ENCODE assay signal across 16 cellular contexts in the genomic region with DNA sequence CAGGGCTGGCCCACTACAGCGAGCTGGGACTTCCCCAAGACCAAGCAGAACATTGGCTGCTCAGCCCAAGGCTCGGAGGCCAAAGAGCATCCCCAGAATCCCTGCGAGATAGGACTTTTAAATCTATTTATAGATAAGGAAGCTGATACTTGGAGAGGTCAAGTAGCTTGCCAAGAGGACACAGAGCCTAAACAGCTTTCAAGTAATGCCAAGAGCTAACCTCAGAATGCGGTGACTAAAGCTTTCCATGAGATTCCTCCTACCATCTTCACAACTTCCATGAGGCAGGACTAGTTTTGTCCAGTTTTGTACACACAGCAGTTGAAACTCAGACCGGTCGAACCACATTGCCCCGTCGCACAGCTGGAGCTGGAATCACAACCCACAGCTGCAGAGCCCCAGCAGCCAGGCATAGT.
A peak's percentile ranks its signal among the peaks of the same experiment; 100 is the strongest.
DNase-seq lines count a peak whose midpoint lies in the region; ATAC-seq, FAIRE-seq and TF ChIP-seq lines count a peak whose summit lies in the region.
"Had no signal": no experiment of that assay in that cellular context is flagged by ENCODE, and none has a peak within 500 bp of the region (broad histone marks: within the 10 kb centered on the region; RNA-seq: fewer than 3 reads in every experiment).

No MANE protein-coding gene starts in this region.

- H3K4me1 Mint-ChIP-seq in activated CD4-positive, alpha-beta memory T cell treated with anti-CD3 and anti-CD28 coated beads for 36 hours (ENCODE audit: low read depth) = no peaks in the 10 kb centered on the region
- H3K4me1 Mint-ChIP-seq in glutamatergic neuron (ENCODE audit: low read depth, unreplicated experiment) = peaks cover 9% of the 10 kb centered on the region

- peaks cover 1% of the 10 kb centered on the region for H3K27me3 Mint-ChIP-seq in activated CD4-positive, alpha-beta memory T cell treated with anti-CD3 and anti-CD28 coated beads for 36 hours
- H3K27me3 Mint-ChIP-seq in glutamatergic neuron (ENCODE audit: unreplicated experiment) = peaks cover 5% of the 10 kb centered on the region

- DNase-seq in AG08396 (ENCODE audit: low spot score) = peak; percentile 83
- DNase-seq in HS-5 (ENCODE audit: low read depth) = peak; percentile 26
- peak; percentile 71 for DNase-seq in brain microvascular endothelial cell
- DNase-seq in kidney = peak; percentile 81
- DNase-seq in activated CD4-positive, alpha-beta memory T cell treated with anti-CD3 and anti-CD28 coated beads for 36 hours = no peak
- no peak for DNase-seq in NCI-H82 (lab: John Stamatoyannopoulos, UW)
- DNase-seq in glutamatergic neuron = no peak
- DNase-seq: activated naive CD4-positive, alpha-beta T cell treated with anti-CD3 and anti-CD28 coated beads, Interleukin-2, amount 50 U/mL, for 16 hours; DMS153; foreskin melanocyte; NCI-H2029; upper lobe of left lung had no signal

- in situ Hi-C loops in brain microvascular endothelial cell (cut with HindIII; ENCODE audit: low pct_ligation_motif_present, low sequenced_read_pairs) = no loop called here

- POLR2A ChIA-PET in activated CD4-positive, alpha-beta memory T cell treated with anti-CD3 and anti-CD28 coated beads for 36 hours (lab: Charles Lee) = no interaction called here

- H3K36me3 ChIP-seq in brain microvascular endothelial cell (replicated peaks) (no peaks in the 10 kb centered on the region), kidney (ENCODE audit: control insufficient read depth in 1 of 2, insufficient read depth in 2 of 2, low read length in 2 of 2) (no peaks in the 10 kb centered on the region)
- H3K36me3 ChIP-seq: upper lobe of left lung had no signal

- CTCF ChIA-PET in activated CD4-positive, alpha-beta memory T cell treated with anti-CD3 and anti-CD28 coated beads for 36 hours (lab: Charles Lee) = interaction anchor here (1.3 to 1.4 kb wide), 2 partner anchors 103 to 119 kb away, joined by 3 to 4 read pairs; no protein-coding TSS in a partner anchor

- H3K27me3 ChIP-seq in brain microvascular endothelial cell (replicated peaks) = no peaks in the 10 kb centered on the region
- H3K27me3 ChIP-seq: upper lobe of left lung had no signal

- H3K4me1 ChIP-seq in kidney (ENCODE audit: control insufficient read depth in 1 of 2, insufficient read depth in 1 of 2, low read depth in 1 of 2, low read length in 2 of 2) = no peaks in the 10 kb centered on the region
- H3K4me1 ChIP-seq: upper lobe of left lung had no signal

- no peak for TF ChIP-seq CTCF in brain microvascular endothelial cell (IDR thresholded peaks at IDR 0.05; ENCODE audit: low read depth, low read length, missing control alignments)
- TF ChIP-seq CTCF in kidney (IDR thresholded peaks at IDR 0.05; ENCODE audit: borderline replicate concordance, extremely low read depth, insufficient read depth) = no peak
- no peak for TF ChIP-seq CTCF in glutamatergic neuron (IDR thresholded peaks at IDR 0.05; ENCODE audit: partially characterized antibody, unreplicated experiment)

- H3K27ac ChIP-seq in brain microvascular endothelial cell (no peak overlapping the region), kidney (ENCODE audit: low read depth in 2 of 2, low read length in 2 of 2) (no peak overlapping the region)
- H3K27ac ChIP-seq: coronary artery, upper lobe of left lung had no signal

- no peaks in the 10 kb centered on the region for H3K9me3 Mint-ChIP-seq in activated CD4-positive, alpha-beta memory T cell treated with anti-CD3 and anti-CD28 coated beads for 36 hours
- H3K9me3 Mint-ChIP-seq in glutamatergic neuron (ENCODE audit: unreplicated experiment) = peaks cover 6% of the 10 kb centered on the region

- no peaks in the 10 kb centered on the region for H3K36me3 Mint-ChIP-seq in activated CD4-positive, alpha-beta memory T cell treated with anti-CD3 and anti-CD28 coated beads for 36 hours
- no peaks in the 10 kb centered on the region for H3K36me3 Mint-ChIP-seq in glutamatergic neuron (ENCODE audit: unreplicated experiment)

- ATAC-seq in GM19397 (IDR thresholded peaks at IDR 0.05; ENCODE audit: unreplicated experiment) = no peak

- no peak overlapping the region for H3K4me3 Mint-ChIP-seq in activated CD4-positive, alpha-beta memory T cell treated with anti-CD3 and anti-CD28 coated beads for 36 hours
- H3K4me3 Mint-ChIP-seq in glutamatergic neuron (ENCODE audit: unreplicated experiment) = no peak overlapping the region

- H3K27ac Mint-ChIP-seq in activated CD4-positive, alpha-beta memory T cell treated with anti-CD3 and anti-CD28 coated beads for 36 hours = no peak overlapping the region
- H3K27ac Mint-ChIP-seq in glutamatergic neuron (ENCODE audit: unreplicated experiment) = no peak overlapping the region

- FAIRE-seq in kidney (lab: Jason Lieb, UNC) = no peak
- FAIRE-seq: GM12891, TTC549 had no signal

- intact Hi-C loops in kidney (cut with DNase I) = no loop called here
- intact Hi-C loops in activated CD4-positive, alpha-beta memory T cell treated with anti-CD3 and anti-CD28 coated beads for 36 hours (cut with micrococcal nuclease) = no loop called here

- H3K4me3 ChIP-seq in brain microvascular endothelial cell (ENCODE audit: low read depth, low read length) (no peak overlapping the region), kidney (ENCODE audit: low read length in 2 of 2) (no peak overlapping the region)
- H3K4me3 ChIP-seq: coronary artery, upper lobe of left lung had no signal

- H3K9ac ChIP-seq in kidney (ENCODE audit: low read length in 2 of 2) = no peak overlapping the region

- H3K9me3 ChIP-seq in kidney (ENCODE audit: control insufficient read depth in 1 of 2, low read length in 2 of 2) = no peaks in the 10 kb centered on the region
- H3K9me3 ChIP-seq: upper lobe of left lung had no signal

Comparison
In these comparisons a context has a peak if more than half of its experiments do, and no peak if none do; other contexts are left out.
1. DNase-seq: peak in AG08396 (single experiment), HS-5 (single experiment), brain microvascular endothelial cell (single experiment) and kidney (single experiment); none in activated CD4-positive, alpha-beta memory T cell treated with anti-CD3 and anti-CD28 coated beads for 36 hours (single experiment), NCI-H82 (single experiment) and glutamatergic neuron (single experiment).